In the genomic region with DNA sequence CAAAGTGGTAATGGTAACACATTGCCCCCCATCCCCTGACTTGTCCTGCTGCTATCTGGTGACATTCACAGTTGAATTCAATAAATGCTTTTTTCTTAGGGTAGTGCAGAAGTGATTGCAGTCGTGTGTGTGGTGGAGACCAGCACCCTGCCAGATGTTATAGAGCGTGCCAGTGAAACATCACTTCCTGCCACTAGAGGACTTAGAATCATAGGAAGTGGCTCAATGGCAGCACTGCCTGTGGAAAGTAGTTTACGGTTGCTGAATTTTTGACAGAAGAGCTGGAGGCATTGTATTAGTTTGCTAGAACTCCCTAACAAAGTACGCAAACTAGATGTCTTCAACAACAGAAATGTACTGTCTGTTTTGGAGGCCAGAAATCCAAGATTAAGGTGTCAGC, we compare ENCODE assay signal across 16 cellular contexts. TPM values are rescaled to one million over a fixed set of nuclear protein-coding genes. Genes with fewer than 3 reads are reported as not detected.
A peak's percentile ranks its signal among the peaks of the same experiment; 100 is the strongest.
DNase-seq lines count a peak whose midpoint lies in the region; ATAC-seq and TF ChIP-seq lines count a peak whose summit lies in the region.
"Had no signal": no experiment of that assay in that cellular context is flagged by ENCODE, and none has a peak within 500 bp of the region (broad histone marks: within the 10 kb centered on the region; RNA-seq: fewer than 3 reads in every experiment).

No MANE protein-coding gene starts in this region.

- H3K36me3 ChIP-seq in Panc1 (ENCODE audit: control insufficient read depth, insufficient read depth, low read length) = no peaks in the 10 kb centered on the region
- H3K36me3 ChIP-seq in neutrophil = no peaks in the 10 kb centered on the region
- H3K36me3 ChIP-seq: esophagus muscularis mucosa, MG63, right atrium auricular region had no signal

- no peak overlapping the region for H3K27ac Mint-ChIP-seq in activated CD8-positive, alpha-beta memory T cell treated with anti-CD3 and anti-CD28 coated beads, Interleukin-2, amount 10 ng/mL, durations not matched to agents 7 days and 5 days
- H3K27ac Mint-ChIP-seq: activated naive CD4-positive, alpha-beta T cell treated with anti-CD3 and anti-CD28 coated beads, Interleukin-2, amount 50 U/mL, for 24 hours had no signal

- peak; percentile 41 for ATAC-seq in HG03159 (IDR thresholded peaks at IDR 0.05; ENCODE audit: unreplicated experiment)
- ATAC-seq in Panc1 = no peak
- ATAC-seq in activated CD8-positive, alpha-beta memory T cell treated with anti-CD3 and anti-CD28 coated beads, Interleukin-2, amount 10 ng/mL, durations not matched to agents 7 days and 5 days = no peak
- no peak for ATAC-seq in HG03025 (IDR thresholded peaks at IDR 0.05; ENCODE audit: low FRiP score, unreplicated experiment)

- H3K4me3 Mint-ChIP-seq in activated CD8-positive, alpha-beta memory T cell treated with anti-CD3 and anti-CD28 coated beads, Interleukin-2, amount 10 ng/mL, durations not matched to agents 7 days and 5 days = no peak overlapping the region
- H3K4me3 Mint-ChIP-seq: activated naive CD4-positive, alpha-beta T cell treated with anti-CD3 and anti-CD28 coated beads, Interleukin-2, amount 50 U/mL, for 24 hours had no signal

- TF ChIP-seq CTCF in Panc1 (IDR thresholded peaks at IDR 0.05) (peak; percentile 32), neutrophil (IDR thresholded peaks at IDR 0.05) (no peak)

- H3K4me3 ChIP-seq in Panc1 (ENCODE audit: low read depth in 2 of 2, low read length in 2 of 2) (no peak overlapping the region), neutrophil (ENCODE audit: low read depth in 1 of 2, low read length in 1 of 2) (no peak overlapping the region)
- H3K4me3 ChIP-seq: esophagus muscularis mucosa, MG63, right atrium auricular region had no signal

- no peaks in the 10 kb centered on the region for H3K27me3 ChIP-seq in Panc1 (ENCODE audit: control insufficient read depth, insufficient read depth, low read length)
- H3K27me3 ChIP-seq in neutrophil = no peaks in the 10 kb centered on the region
- H3K27me3 ChIP-seq: esophagus muscularis mucosa, MG63, right atrium auricular region had no signal

- DNase-seq in DMS53 (lab: John Stamatoyannopoulos, UW) (peak; percentile 7), DMS53 treated with DMSO at 0.1 percent for 48 hours (lab: John Stamatoyannopoulos, UW; ENCODE audit: unreplicated experiment) (no peak), Panc1 (ENCODE audit: low read depth, low spot score) (no peak), NCI-H1930 (lab: John Stamatoyannopoulos, UW) (no peak)
- no peak for DNase-seq in activated CD8-positive, alpha-beta memory T cell treated with anti-CD3 and anti-CD28 coated beads, Interleukin-2, amount 10 ng/mL, durations not matched to agents 7 days and 5 days
- DNase-seq: Calu3, MG63 had no signal

- CTCF ChIA-PET in Panc1 (lab: Charles Lee) = no interaction called here
- CTCF ChIA-PET in activated CD8-positive, alpha-beta memory T cell treated with anti-CD3 and anti-CD28 coated beads, Interleukin-2, amount 10 ng/mL, durations not matched to agents 7 days and 5 days (lab: Charles Lee) = interaction anchor here (1.7 kb wide), 1 partner anchor 17 kb away, joined by 4 read pairs; no protein-coding TSS in a partner anchor

- H3K4me1 ChIP-seq in Panc1 (ENCODE audit: control insufficient read depth, insufficient read depth, low read length) = no peaks in the 10 kb centered on the region
- peaks cover 6 to 14% of the 10 kb centered on the region in 2 experiments for H3K4me1 ChIP-seq in neutrophil (ENCODE audit: control insufficient read depth in 1 of 2, insufficient read depth in 1 of 2, low read depth in 1 of 2, low read length in 1 of 2)
- H3K4me1 ChIP-seq: esophagus muscularis mucosa, right atrium auricular region had no signal

- no peaks in the 10 kb centered on the region for H3K36me3 Mint-ChIP-seq in activated CD8-positive, alpha-beta memory T cell treated with anti-CD3 and anti-CD28 coated beads, Interleukin-2, amount 10 ng/mL, durations not matched to agents 7 days and 5 days
- H3K36me3 Mint-ChIP-seq: activated naive CD4-positive, alpha-beta T cell treated with anti-CD3 and anti-CD28 coated beads, Interleukin-2, amount 50 U/mL, for 24 hours had no signal

- H3K9me3 ChIP-seq in Panc1 (ENCODE audit: control insufficient read depth, insufficient read depth, low read depth, low read length) (no peaks in the 10 kb centered on the region), neutrophil (no peaks in the 10 kb centered on the region)
- H3K9me3 ChIP-seq: esophagus muscularis mucosa, MG63, right atrium auricular region had no signal

- H3K27ac ChIP-seq in Panc1 (ENCODE audit: low read length) (no peak overlapping the region), neutrophil (peak overlapping the region; percentile 41)
- H3K27ac ChIP-seq: 22Rv1, esophagus muscularis mucosa, right atrium auricular region had no signal

- BruUV-seq in Panc1 (replicated peaks; lab: Mats Ljungman, UMichigan) = no TSS peak

- POLR2A ChIA-PET in Panc1 (lab: Charles Lee) = no interaction called here

- H3K4me1 Mint-ChIP-seq in activated CD8-positive, alpha-beta memory T cell treated with anti-CD3 and anti-CD28 coated beads, Interleukin-2, amount 10 ng/mL, durations not matched to agents 7 days and 5 days = peaks cover 7% of the 10 kb centered on the region
- H3K4me1 Mint-ChIP-seq: activated naive CD4-positive, alpha-beta T cell treated with anti-CD3 and anti-CD28 coated beads, Interleukin-2, amount 50 U/mL, for 24 hours had no signal

- intact Hi-C loops in Panc1 (cut with micrococcal nuclease; ENCODE audit: unreplicated experiment) = no loop called here

- H3K27me3 Mint-ChIP-seq in activated CD8-positive, alpha-beta memory T cell treated with anti-CD3 and anti-CD28 coated beads, Interleukin-2, amount 10 ng/mL, durations not matched to agents 7 days and 5 days = peaks cover 3% of the 10 kb centered on the region
- H3K27me3 Mint-ChIP-seq: activated naive CD4-positive, alpha-beta T cell treated with anti-CD3 and anti-CD28 coated beads, Interleukin-2, amount 50 U/mL, for 24 hours had no signal

- in situ Hi-C loops in Panc1 (cut with HindIII; ENCODE audit: low pct_unique_long_range_greater_than_20kb, low sequenced_read_pairs) = no loop called here

- no peaks in the 10 kb centered on the region for H3K9me3 Mint-ChIP-seq in activated CD8-positive, alpha-beta memory T cell treated with anti-CD3 and anti-CD28 coated beads, Interleukin-2, amount 10 ng/mL, durations not matched to agents 7 days and 5 days (ENCODE audit: low read depth)
- H3K9me3 Mint-ChIP-seq: activated naive CD4-positive, alpha-beta T cell treated with anti-CD3 and anti-CD28 coated beads, Interleukin-2, amount 50 U/mL, for 24 hours had no signal

RNA-seq across cellular contexts. Expression of a gene that starts 37.4 kb away (rescaled TPM):
- total RNA-seq in Panc1 (2021; ENCODE audit: unreplicated experiment) = not detected
- polyA plus RNA-seq in Panc1 (2012; ENCODE audit: insufficient read length) = not detected
- not detected for total RNA-seq in activated CD8-positive, alpha-beta memory T cell treated with anti-CD3 and anti-CD28 coated beads, Interleukin-2, amount 10 ng/mL, durations not matched to agents 7 days and 5 days
- total RNA-seq: activated CD8-positive, alpha-beta memory T cell treated with anti-CD3 and anti-CD28 coated beads for 36 hours; Calu3; T-helper 2 cell treated with Interferon-gamma antibody and Interleukin-4, amounts not matched to agents 100 ng/mL and 5 ng/mL, for 36 hours had no signal

RNA-seq across cellular contexts. Expression of a gene that starts 38.9 kb away (rescaled TPM):
- 0.10 TPM for total RNA-seq in Panc1 (2021; ENCODE audit: unreplicated experiment)
- polyA plus RNA-seq in Panc1 (2012; ENCODE audit: insufficient read length) = 0.04 TPM
- not detected for total RNA-seq in activated CD8-positive, alpha-beta memory T cell treated with anti-CD3 and anti-CD28 coated beads, Interleukin-2, amount 10 ng/mL, durations not matched to agents 7 days and 5 days
- total RNA-seq: activated CD8-positive, alpha-beta memory T cell treated with anti-CD3 and anti-CD28 coated beads for 36 hours; T-helper 2 cell treated with Interferon-gamma antibody and Interleukin-4, amounts not matched to agents 100 ng/mL and 5 ng/mL, for 36 hours had no signal
